ENCODE assay signal across 15 cellular contexts in genomic region chr12:106866426-106867080, GRCh38.
A peak's percentile ranks its signal among the peaks of the same experiment; 100 is the strongest.
DNase-seq lines count a peak whose midpoint lies in the region; ATAC-seq, FAIRE-seq and TF ChIP-seq lines count a peak whose summit lies in the region.
"Had no signal": no experiment of that assay in that cellular context is flagged by ENCODE, and none has a peak within 500 bp of the region (broad histone marks: within the 10 kb centered on the region; RNA-seq: fewer than 3 reads in every experiment).

No MANE protein-coding gene starts in this region.

- DNase-seq in astrocyte of the hippocampus (ENCODE audit: low read depth, low spot score) (peak; percentile 66), fibroblast of pulmonary artery (ENCODE audit: low read depth) (peak; percentile 4), anterior cingulate cortex (lab: John Stamatoyannopoulos, UW) (no peak), mesenteric fat pad (ENCODE audit: low spot score) (no peak)
- DNase-seq: CD4-positive, alpha-beta memory T cell; DMS53; NCI-H1092 treated with DMSO at 0.1 percent for 48 hours; NCI-H2081; PC-9 had no signal

- peaks cover 3% of the 10 kb centered on the region for H3K36me3 ChIP-seq in skeletal muscle satellite cell (ENCODE audit: insufficient read depth, low read length)

- H3K4me1 ChIP-seq in skeletal muscle satellite cell (ENCODE audit: control insufficient read depth, insufficient read depth, low read length): peaks cover 39% of the 10 kb centered on the region
- H3K4me1 ChIP-seq: BLaER1 had no signal

- H3K9ac ChIP-seq in skeletal muscle satellite cell (ENCODE audit: low read depth, low read length): no peak overlapping the region
- H3K9ac ChIP-seq: BLaER1 had no signal

- H3K4me2 ChIP-seq in skeletal muscle satellite cell (ENCODE audit: low read length): peak overlapping the region; percentile 18
- H3K4me2 ChIP-seq: A549, BLaER1, PC-9 had no signal

- H3K27me3 ChIP-seq in skeletal muscle satellite cell (ENCODE audit: control insufficient read depth, insufficient read depth, low read length): no peaks in the 10 kb centered on the region
- H3K27me3 ChIP-seq: BLaER1 had no signal

- H3K4me3 ChIP-seq in fibroblast of pulmonary artery (replicated peaks; ENCODE audit: low read depth, low read length) (no peak overlapping the region), skeletal muscle satellite cell (ENCODE audit: low read length) (no peak overlapping the region)
- H3K4me3 ChIP-seq: A549, BLaER1, PC-9 had no signal

- H3K9me3 ChIP-seq in skeletal muscle satellite cell (replicated peaks; ENCODE audit: low read length): no peaks in the 10 kb centered on the region
- H3K9me3 ChIP-seq: A549, BLaER1 had no signal

- no peak for ATAC-seq in GM21515 (IDR thresholded peaks at IDR 0.05; ENCODE audit: unreplicated experiment)
- ATAC-seq: A549 had no signal

- FAIRE-seq in G401.6 (lab: Jason Lieb, UNC): peak; percentile 13
- FAIRE-seq: A549, H54 had no signal

- TF ChIP-seq CTCF in fibroblast of pulmonary artery (IDR thresholded peaks at IDR 0.05; ENCODE audit: low read length, missing control alignments): no peak

Comparison
In these comparisons a context has a peak if more than half of its experiments do, and no peak if none do; other contexts are left out.
1. DNase-seq: peak in astrocyte of the hippocampus (single experiment) and fibroblast of pulmonary artery (single experiment); none in anterior cingulate cortex (0 of 58) and mesenteric fat pad (single experiment).